In the genomic region with DNA sequence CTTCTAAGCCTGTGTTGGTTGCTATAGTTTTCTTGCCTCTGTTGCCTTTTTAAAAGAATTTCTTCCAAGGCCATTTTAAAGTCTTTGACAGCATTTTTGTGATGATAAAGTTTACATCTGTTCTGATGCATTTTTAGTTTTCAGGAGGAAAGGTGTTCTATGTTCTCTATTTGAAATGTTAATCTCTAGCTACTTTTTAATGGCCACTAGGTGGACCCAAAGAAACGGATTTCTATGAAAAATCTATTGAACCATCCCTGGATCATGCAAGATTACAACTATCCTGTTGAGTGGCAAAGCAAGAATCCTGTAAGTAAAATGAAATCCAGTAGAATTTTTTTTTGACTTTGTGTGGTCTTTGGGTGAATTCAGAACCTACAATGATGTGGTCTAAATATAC, we compare ENCODE assay signal across 9 cellular contexts.
DNase-seq lines count a peak whose midpoint lies in the region; ATAC-seq and TF ChIP-seq lines count a peak whose summit lies in the region.
"Had no signal": no experiment of that assay in that cellular context is flagged by ENCODE, and none has a peak within 500 bp of the region (broad histone marks: within the 10 kb centered on the region; RNA-seq: fewer than 3 reads in every experiment).

No MANE protein-coding gene starts in this region.

- H3K4me1 ChIP-seq in GM23248 (ENCODE audit: insufficient read depth) (no peaks in the 10 kb centered on the region), tibial nerve (no peaks in the 10 kb centered on the region)

- H3K9me3 Mint-ChIP-seq in activated T-cell treated with anti-CD3 and anti-CD28 coated beads, Interleukin-2, amount 50 U/mL, for 4 hours, result no peaks in the 10 kb centered on the region
- H3K9me3 Mint-ChIP-seq: stimulated activated naive B cell treated with anti-CD40 and anti-IgM and Interleukin-4, amounts not matched to agents 10 μg/mL and 1 μg/mL and 100 μg/mL, for 72 hours had no signal

- H3K4me3 ChIP-seq in GM23248 (no peak overlapping the region), tibial nerve (no peak overlapping the region)

- H3K4me3 Mint-ChIP-seq in activated T-cell treated with anti-CD3 and anti-CD28 coated beads, Interleukin-2, amount 50 U/mL, for 4 hours, result no peak overlapping the region
- H3K4me3 Mint-ChIP-seq: stimulated activated naive B cell treated with anti-CD40 and anti-IgM and Interleukin-4, amounts not matched to agents 10 μg/mL and 1 μg/mL and 100 μg/mL, for 72 hours had no signal

- no peaks in the 10 kb centered on the region for H3K27me3 ChIP-seq in GM23248 (replicated peaks; ENCODE audit: insufficient read depth)
- H3K27me3 ChIP-seq in tibial nerve, result no peaks in the 10 kb centered on the region

- no peaks in the 10 kb centered on the region for H3K9me3 ChIP-seq in GM23248 (ENCODE audit: low read depth)
- H3K9me3 ChIP-seq in tibial nerve, result no peaks in the 10 kb centered on the region

- CTCF ChIA-PET in RWPE1 (lab: Yijun Ruan, JAX), result interaction anchor here (0.5 to 2.0 kb wide), 13 partner anchors 10 to 943 kb away, joined by 3 to 11 read pairs (median 3); no protein-coding TSS in a partner anchor

- H4K20me1 ChIP-seq in GM23248 (ENCODE audit: insufficient read depth), result no peaks in the 10 kb centered on the region

- TF ChIP-seq CTCF in RWPE1 (conservative IDR thresholded peaks at IDR 0.05; ENCODE audit: low read depth), result peak; percentile 86
- TF ChIP-seq CTCF in tibial nerve (IDR thresholded peaks at IDR 0.05), result peak in 4 of 5 experiments; percentile 28 to 51 (median 40)

- TF ChIP-seq POLR2A in tibial nerve (IDR thresholded peaks at IDR 0.05), result no peak

- H2AFZ ChIP-seq in GM23248, result no peak overlapping the region

- H3K4me2 ChIP-seq in GM23248 (ENCODE audit: unreplicated experiment), result no peak overlapping the region

- no peaks in the 10 kb centered on the region for H3K27me3 Mint-ChIP-seq in activated T-cell treated with anti-CD3 and anti-CD28 coated beads, Interleukin-2, amount 50 U/mL, for 4 hours (ENCODE audit: low read depth)
- H3K27me3 Mint-ChIP-seq: stimulated activated naive B cell treated with anti-CD40 and anti-IgM and Interleukin-4, amounts not matched to agents 10 μg/mL and 1 μg/mL and 100 μg/mL, for 72 hours had no signal

- ATAC-seq in GM18867 (IDR thresholded peaks at IDR 0.05; ENCODE audit: unreplicated experiment) (no peak), GM18873 (IDR thresholded peaks at IDR 0.05; ENCODE audit: low FRiP score, unreplicated experiment) (no peak)
- no peak for ATAC-seq in activated T-cell treated with anti-CD3 and anti-CD28 coated beads, Interleukin-2, amount 50 U/mL, for 4 hours

- no peaks in the 10 kb centered on the region for H3K79me2 ChIP-seq in GM23248 (ENCODE audit: insufficient read depth)

- H3K27ac ChIP-seq in GM23248, result no peak overlapping the region
- H3K27ac ChIP-seq in RWPE1, result no peak overlapping the region
- H3K27ac ChIP-seq in tibial nerve, result no peak overlapping the region

- DNase-seq in AG20443 (ENCODE audit: low spot score), result peak; percentile 42
- DNase-seq in GM23248, result peak; percentile 60
- peak; percentile 31 for DNase-seq in RWPE1 (ENCODE audit: low spot score)
- peak; percentile 25 for DNase-seq in germinal center (ENCODE audit: low spot score)
- no peak for DNase-seq in tibial nerve (ENCODE audit: low spot score in 2 of 2)
- DNase-seq in activated T-cell treated with anti-CD3 and anti-CD28 coated beads, Interleukin-2, amount 50 U/mL, for 4 hours, result no peak
- DNase-seq: stimulated activated naive B cell treated with anti-CD40 and anti-IgM and Interleukin-4, amounts not matched to agents 10 μg/mL and 1 μg/mL and 100 μg/mL, for 72 hours had no signal

- no peaks in the 10 kb centered on the region for H3K9me2 ChIP-seq in GM23248 (ENCODE audit: insufficient read depth)

- H3K9ac ChIP-seq in GM23248, result no peak overlapping the region

- H3K36me3 Mint-ChIP-seq in activated T-cell treated with anti-CD3 and anti-CD28 coated beads, Interleukin-2, amount 50 U/mL, for 4 hours (ENCODE audit: insufficient read depth), result no peaks in the 10 kb centered on the region
- H3K36me3 Mint-ChIP-seq: stimulated activated naive B cell treated with anti-CD40 and anti-IgM and Interleukin-4, amounts not matched to agents 10 μg/mL and 1 μg/mL and 100 μg/mL, for 72 hours had no signal

- TF ChIP-seq EP300 in tibial nerve (IDR thresholded peaks at IDR 0.05), result no peak

- H3K36me3 ChIP-seq in GM23248 (ENCODE audit: low read depth), result 0 out of 2 replicates have a peak, but pooled peaks cover 2% of the 10 kb centered on the region
- H3K36me3 ChIP-seq in tibial nerve, result no peaks in the 10 kb centered on the region

- 0% methylated on average over 1 of the region's 1 CpG for WGBS in GM23248 (ENCODE audit: low coverage in 1 of 2, low lambda C conversion rate in 2 of 2, missing lambda C conversion rate in 2 of 2), 2 experiments
- WGBS in tibial nerve, 2 donors, result 5 to 6% methylated on average over 1 of the region's 1 CpG

- H3F3A ChIP-seq in GM23248 (ENCODE audit: insufficient read depth), result peaks cover 5% of the 10 kb centered on the region; the same call in 1 of the 2 replicates

- in situ Hi-C loops in GM23248 (cut with MboI), result no loop called here

- H3K4me1 Mint-ChIP-seq in activated T-cell treated with anti-CD3 and anti-CD28 coated beads, Interleukin-2, amount 50 U/mL, for 4 hours (ENCODE audit: low read depth), result no peaks in the 10 kb centered on the region
- H3K4me1 Mint-ChIP-seq: stimulated activated naive B cell treated with anti-CD40 and anti-IgM and Interleukin-4, amounts not matched to agents 10 μg/mL and 1 μg/mL and 100 μg/mL, for 72 hours had no signal

- POLR2A ChIA-PET in RWPE1 (lab: Yijun Ruan, JAX; ENCODE audit: low non-redundant PET), result no interaction called here

Comparison
In these comparisons a context has a peak if more than half of its experiments do, and no peak if none do; other contexts are left out.
1. DNase-seq: peak in AG20443 (single experiment), GM23248 (single experiment), RWPE1 (single experiment) and germinal center (single experiment); none in tibial nerve (0 of 2) and activated T-cell treated with anti-CD3 and anti-CD28 coated beads, Interleukin-2, amount 50 U/mL, for 4 hours (single experiment).